Comparison of ENCODE assay signal across 10 cellular contexts in the genomic region with DNA sequence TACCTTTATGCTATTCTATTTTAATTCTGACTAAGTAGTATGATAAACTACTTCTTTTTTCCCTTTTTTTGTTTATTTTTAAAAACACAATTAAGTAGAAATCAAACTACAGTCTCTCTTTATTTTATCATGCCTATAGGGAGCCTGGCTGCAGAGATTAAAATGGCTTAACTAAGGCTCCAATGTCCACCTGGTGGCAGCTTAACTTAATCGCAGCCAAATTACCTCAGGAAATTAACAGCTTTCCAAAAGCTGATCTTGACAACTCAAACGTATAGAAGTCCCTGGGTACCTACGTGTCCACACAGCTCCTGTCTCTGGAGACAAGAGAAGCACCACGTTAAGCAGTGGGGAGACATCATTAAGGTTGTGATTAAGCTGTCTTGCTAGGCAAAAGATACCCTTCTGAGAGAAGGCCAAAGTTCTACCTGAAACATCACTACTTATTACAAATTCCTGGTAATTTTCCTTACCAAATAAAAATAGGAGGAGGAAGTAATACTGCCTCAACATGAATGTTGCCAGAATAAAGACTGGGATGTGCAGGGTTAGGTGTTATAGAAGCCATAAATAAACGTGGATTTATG.
A peak's percentile ranks its signal among the peaks of the same experiment; 100 is the strongest.
DNase-seq lines count a peak whose midpoint lies in the region; ATAC-seq and TF ChIP-seq lines count a peak whose summit lies in the region.
"Had no signal": no experiment of that assay in that cellular context is flagged by ENCODE, and none has a peak within 500 bp of the region (broad histone marks: within the 10 kb centered on the region; RNA-seq: fewer than 3 reads in every experiment).

No MANE protein-coding gene starts in this region.

- H3K9me3 ChIP-seq in CD4-positive, alpha-beta T cell (ENCODE audit: control insufficient read depth, low read length): peaks cover 3% of the 10 kb centered on the region

- peak; percentile 56 for ATAC-seq in GM19351 (IDR thresholded peaks at IDR 0.05; ENCODE audit: unreplicated experiment)
- ATAC-seq in foreskin keratinocyte: peak; percentile 83
- no peak for ATAC-seq in CD4-positive, alpha-beta T cell (ENCODE audit: poor library complexity)
- no peak for ATAC-seq in GM18870 (IDR thresholded peaks at IDR 0.05; ENCODE audit: unreplicated experiment)
- no peak for ATAC-seq in GM18861 (IDR thresholded peaks at IDR 0.05; ENCODE audit: unreplicated experiment)
- no peak for ATAC-seq in HG02759 (IDR thresholded peaks at IDR 0.05; ENCODE audit: unreplicated experiment)

- POLR2A ChIA-PET in CD4-positive, alpha-beta T cell (lab: Charles Lee): no interaction called here

- CTCF ChIA-PET in CD4-positive, alpha-beta T cell (lab: Charles Lee): no interaction called here

- TF ChIP-seq CTCF in foreskin keratinocyte (conservative IDR thresholded peaks at IDR 0.05): peak; percentile 78
- TF ChIP-seq CTCF in CD4-positive, alpha-beta T cell (IDR thresholded peaks at IDR 0.05): no peak

- DNase-seq in AG08396 (ENCODE audit: low spot score) (peak; percentile 29), RPMI7951 (ENCODE audit: low read depth) (peak; percentile 34), foreskin keratinocyte (peak in 1 of 2 donors; percentile 14)
- no peak for DNase-seq in CD4-positive, alpha-beta T cell
- DNase-seq: activated naive CD8-positive, alpha-beta T cell treated with anti-CD3 and anti-CD28 coated beads for 36 hours; NCI-H345 had no signal

- H3K4me1 ChIP-seq in foreskin keratinocyte: no peaks in the 10 kb centered on the region

- intact Hi-C loops in CD4-positive, alpha-beta T cell (cut with DNase I, micrococcal nuclease): no loop called here

- H3K27me3 Mint-ChIP-seq in CD4-positive, alpha-beta T cell: peaks cover 48% of the 10 kb centered on the region

- no peak overlapping the region for H3K4me3 Mint-ChIP-seq in CD4-positive, alpha-beta T cell
- H3K4me3 Mint-ChIP-seq: activated naive CD8-positive, alpha-beta T cell treated with anti-CD3 and anti-CD28 coated beads for 36 hours had no signal

- peaks cover 6% of the 10 kb centered on the region for H3K27me3 ChIP-seq in foreskin keratinocyte
- peaks cover 8% of the 10 kb centered on the region for H3K27me3 ChIP-seq in CD4-positive, alpha-beta T cell (ENCODE audit: control insufficient read depth, insufficient read depth, low read length)

- H3K27ac Mint-ChIP-seq in CD4-positive, alpha-beta T cell: no peak overlapping the region
- H3K27ac Mint-ChIP-seq: activated naive CD8-positive, alpha-beta T cell treated with anti-CD3 and anti-CD28 coated beads for 36 hours had no signal

- no peaks in the 10 kb centered on the region for H3K36me3 Mint-ChIP-seq in CD4-positive, alpha-beta T cell (ENCODE audit: low read depth)
- H3K36me3 Mint-ChIP-seq: activated naive CD8-positive, alpha-beta T cell treated with anti-CD3 and anti-CD28 coated beads for 36 hours had no signal

- H3K9me3 Mint-ChIP-seq in CD4-positive, alpha-beta T cell: peaks cover 11% of the 10 kb centered on the region

- no peaks in the 10 kb centered on the region for H3K4me1 Mint-ChIP-seq in CD4-positive, alpha-beta T cell (ENCODE audit: low read depth)
- H3K4me1 Mint-ChIP-seq: activated naive CD8-positive, alpha-beta T cell treated with anti-CD3 and anti-CD28 coated beads for 36 hours had no signal

- no peak overlapping the region for H3K27ac ChIP-seq in foreskin keratinocyte
- no peak overlapping the region for H3K27ac ChIP-seq in CD4-positive, alpha-beta T cell (ENCODE audit: low read depth, low read length)

Comparison
In these comparisons a context has a peak if more than half of its experiments do, and no peak if none do; other contexts are left out.
1. DNase-seq: peak in AG08396 (single experiment) and RPMI7951 (single experiment); none in CD4-positive, alpha-beta T cell (0 of 10).
2. ATAC-seq: peak in GM19351 (single experiment) and foreskin keratinocyte (single experiment); none in CD4-positive, alpha-beta T cell (single experiment), GM18870 (single experiment), GM18861 (single experiment) and HG02759 (single experiment).